1 cellular context compared by ENCODE assay signal in the genomic region with DNA sequence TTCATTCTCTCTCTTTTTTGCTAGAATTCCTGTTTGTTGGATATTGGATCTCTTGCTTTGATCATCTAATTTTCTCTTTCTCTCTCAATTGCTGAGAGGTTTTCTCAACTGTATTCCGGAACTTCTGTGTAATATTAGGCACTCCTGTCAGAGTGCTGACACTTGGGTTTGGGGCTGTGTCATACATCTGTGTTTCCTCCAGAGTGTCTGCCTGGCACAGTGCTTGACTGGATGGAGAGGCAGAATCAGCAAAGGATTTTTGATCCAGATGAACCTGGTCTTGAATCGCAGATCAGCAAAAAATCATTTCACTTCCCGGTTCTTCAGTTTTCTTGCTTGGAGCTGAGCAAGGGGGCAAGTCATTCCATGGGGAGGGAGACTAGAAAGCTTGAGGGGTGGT.
TF ChIP-seq lines count a peak whose summit lies in the region.

No MANE protein-coding gene starts in this region.

TF ChIP-seq in SK-N-SH treated with all-trans-retinoic acid at 6 μM for 48 hours, 23 proteins besides CTCF, POLR2A, EP300 and RAD21 (continued from another document):
- TF ChIP-seq, protein P1, sequence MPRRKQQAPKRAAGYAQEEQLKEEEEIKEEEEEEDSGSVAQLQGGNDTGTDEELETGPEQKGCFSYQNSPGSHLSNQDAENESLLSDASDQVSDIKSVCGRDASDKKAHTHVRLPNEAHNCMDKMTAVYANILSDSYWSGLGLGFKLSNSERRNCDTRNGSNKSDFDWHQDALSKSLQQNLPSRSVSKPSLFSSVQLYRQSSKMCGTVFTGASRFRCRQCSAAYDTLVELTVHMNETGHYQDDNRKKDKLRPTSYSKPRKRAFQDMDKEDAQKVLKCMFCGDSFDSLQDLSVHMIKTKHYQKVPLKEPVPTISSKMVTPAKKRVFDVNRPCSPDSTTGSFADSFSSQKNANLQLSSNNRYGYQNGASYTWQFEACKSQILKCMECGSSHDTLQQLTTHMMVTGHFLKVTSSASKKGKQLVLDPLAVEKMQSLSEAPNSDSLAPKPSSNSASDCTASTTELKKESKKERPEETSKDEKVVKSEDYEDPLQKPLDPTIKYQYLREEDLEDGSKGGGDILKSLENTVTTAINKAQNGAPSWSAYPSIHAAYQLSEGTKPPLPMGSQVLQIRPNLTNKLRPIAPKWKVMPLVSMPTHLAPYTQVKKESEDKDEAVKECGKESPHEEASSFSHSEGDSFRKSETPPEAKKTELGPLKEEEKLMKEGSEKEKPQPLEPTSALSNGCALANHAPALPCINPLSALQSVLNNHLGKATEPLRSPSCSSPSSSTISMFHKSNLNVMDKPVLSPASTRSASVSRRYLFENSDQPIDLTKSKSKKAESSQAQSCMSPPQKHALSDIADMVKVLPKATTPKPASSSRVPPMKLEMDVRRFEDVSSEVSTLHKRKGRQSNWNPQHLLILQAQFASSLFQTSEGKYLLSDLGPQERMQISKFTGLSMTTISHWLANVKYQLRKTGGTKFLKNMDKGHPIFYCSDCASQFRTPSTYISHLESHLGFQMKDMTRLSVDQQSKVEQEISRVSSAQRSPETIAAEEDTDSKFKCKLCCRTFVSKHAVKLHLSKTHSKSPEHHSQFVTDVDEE (CRISPR knock-in tag; IDR thresholded peaks at IDR 0.05), result no peak
- TF ChIP-seq, protein P2, sequence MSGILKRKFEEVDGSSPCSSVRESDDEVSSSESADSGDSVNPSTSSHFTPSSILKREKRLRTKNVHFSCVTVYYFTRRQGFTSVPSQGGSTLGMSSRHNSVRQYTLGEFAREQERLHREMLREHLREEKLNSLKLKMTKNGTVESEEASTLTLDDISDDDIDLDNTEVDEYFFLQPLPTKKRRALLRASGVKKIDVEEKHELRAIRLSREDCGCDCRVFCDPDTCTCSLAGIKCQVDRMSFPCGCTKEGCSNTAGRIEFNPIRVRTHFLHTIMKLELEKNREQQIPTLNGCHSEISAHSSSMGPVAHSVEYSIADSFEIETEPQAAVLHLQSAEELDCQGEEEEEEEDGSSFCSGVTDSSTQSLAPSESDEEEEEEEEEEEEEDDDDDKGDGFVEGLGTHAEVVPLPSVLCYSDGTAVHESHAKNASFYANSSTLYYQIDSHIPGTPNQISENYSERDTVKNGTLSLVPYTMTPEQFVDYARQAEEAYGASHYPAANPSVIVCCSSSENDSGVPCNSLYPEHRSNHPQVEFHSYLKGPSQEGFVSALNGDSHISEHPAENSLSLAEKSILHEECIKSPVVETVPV (CRISPR knock-in tag; IDR thresholded peaks at IDR 0.05), result no peak
- TF ChIP-seq ZC3H10 (CRISPR knock-in tag; IDR thresholded peaks at IDR 0.05) (no peak), ZNF70 (CRISPR knock-in tag; IDR thresholded peaks at IDR 0.05) (no peak), SNAI2 (CRISPR knock-in tag; IDR thresholded peaks at IDR 0.05) (no peak), BACH2 (CRISPR knock-in tag; IDR thresholded peaks at IDR 0.05; ENCODE audit: borderline replicate concordance) (no peak), ISL1 (CRISPR knock-in tag; IDR thresholded peaks at IDR 0.05) (no peak)
- TF ChIP-seq, protein P3, sequence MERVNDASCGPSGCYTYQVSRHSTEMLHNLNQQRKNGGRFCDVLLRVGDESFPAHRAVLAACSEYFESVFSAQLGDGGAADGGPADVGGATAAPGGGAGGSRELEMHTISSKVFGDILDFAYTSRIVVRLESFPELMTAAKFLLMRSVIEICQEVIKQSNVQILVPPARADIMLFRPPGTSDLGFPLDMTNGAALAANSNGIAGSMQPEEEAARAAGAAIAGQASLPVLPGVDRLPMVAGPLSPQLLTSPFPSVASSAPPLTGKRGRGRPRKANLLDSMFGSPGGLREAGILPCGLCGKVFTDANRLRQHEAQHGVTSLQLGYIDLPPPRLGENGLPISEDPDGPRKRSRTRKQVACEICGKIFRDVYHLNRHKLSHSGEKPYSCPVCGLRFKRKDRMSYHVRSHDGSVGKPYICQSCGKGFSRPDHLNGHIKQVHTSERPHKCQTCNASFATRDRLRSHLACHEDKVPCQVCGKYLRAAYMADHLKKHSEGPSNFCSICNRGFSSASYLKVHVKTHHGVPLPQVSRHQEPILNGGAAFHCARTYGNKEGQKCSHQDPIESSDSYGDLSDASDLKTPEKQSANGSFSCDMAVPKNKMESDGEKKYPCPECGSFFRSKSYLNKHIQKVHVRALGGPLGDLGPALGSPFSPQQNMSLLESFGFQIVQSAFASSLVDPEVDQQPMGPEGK (CRISPR knock-in tag; IDR thresholded peaks at IDR 0.05; ENCODE audit: borderline replicate concordance), result no peak
